In the genomic region with DNA sequence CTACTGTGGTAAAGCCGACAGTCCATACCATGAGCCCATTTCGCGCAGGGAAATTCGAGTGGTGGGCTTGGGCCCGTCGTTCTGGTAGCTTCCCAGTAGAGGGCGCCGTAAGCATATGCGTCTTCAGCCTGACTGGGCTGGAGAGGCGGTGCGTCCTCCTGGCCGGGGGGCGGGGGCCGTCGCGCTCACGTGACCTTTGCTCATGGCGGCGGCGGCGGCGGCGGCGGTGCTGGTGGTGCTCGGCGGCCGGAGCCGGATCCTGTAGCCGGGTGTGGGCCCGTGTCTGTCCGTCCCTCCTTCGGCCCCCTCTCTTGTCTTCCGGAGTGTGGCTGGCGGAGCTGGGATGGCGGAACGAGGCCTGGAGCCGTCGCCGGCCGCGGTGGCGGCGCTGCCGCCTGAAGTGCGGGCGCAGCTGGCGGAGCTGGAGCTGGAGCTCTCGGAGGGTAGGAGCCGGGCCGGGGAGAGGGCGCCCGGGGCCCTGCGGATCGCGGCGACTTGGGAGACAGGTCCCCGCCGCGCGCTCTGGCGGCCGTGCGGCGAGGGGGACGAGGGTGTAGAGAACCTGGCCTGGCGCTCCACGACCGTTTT, we compare ENCODE assay signal across 1 cellular context.
TF ChIP-seq lines count a peak whose summit lies in the region.

A gene with protein sequence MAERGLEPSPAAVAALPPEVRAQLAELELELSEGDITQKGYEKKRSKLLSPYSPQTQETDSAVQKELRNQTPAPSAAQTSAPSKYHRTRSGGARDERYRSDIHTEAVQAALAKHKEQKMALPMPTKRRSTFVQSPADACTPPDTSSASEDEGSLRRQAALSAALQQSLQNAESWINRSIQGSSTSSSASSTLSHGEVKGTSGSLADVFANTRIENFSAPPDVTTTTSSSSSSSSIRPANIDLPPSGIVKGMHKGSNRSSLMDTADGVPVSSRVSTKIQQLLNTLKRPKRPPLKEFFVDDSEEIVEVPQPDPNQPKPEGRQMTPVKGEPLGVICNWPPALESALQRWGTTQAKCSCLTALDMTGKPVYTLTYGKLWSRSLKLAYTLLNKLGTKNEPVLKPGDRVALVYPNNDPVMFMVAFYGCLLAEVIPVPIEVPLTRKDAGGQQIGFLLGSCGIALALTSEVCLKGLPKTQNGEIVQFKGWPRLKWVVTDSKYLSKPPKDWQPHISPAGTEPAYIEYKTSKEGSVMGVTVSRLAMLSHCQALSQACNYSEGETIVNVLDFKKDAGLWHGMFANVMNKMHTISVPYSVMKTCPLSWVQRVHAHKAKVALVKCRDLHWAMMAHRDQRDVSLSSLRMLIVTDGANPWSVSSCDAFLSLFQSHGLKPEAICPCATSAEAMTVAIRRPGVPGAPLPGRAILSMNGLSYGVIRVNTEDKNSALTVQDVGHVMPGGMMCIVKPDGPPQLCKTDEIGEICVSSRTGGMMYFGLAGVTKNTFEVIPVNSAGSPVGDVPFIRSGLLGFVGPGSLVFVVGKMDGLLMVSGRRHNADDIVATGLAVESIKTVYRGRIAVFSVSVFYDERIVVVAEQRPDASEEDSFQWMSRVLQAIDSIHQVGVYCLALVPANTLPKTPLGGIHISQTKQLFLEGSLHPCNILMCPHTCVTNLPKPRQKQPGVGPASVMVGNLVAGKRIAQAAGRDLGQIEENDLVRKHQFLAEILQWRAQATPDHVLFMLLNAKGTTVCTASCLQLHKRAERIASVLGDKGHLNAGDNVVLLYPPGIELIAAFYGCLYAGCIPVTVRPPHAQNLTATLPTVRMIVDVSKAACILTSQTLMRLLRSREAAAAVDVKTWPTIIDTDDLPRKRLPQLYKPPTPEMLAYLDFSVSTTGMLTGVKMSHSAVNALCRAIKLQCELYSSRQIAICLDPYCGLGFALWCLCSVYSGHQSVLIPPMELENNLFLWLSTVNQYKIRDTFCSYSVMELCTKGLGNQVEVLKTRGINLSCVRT (N-terminal part only) (plus strand): TSS at position 188 of the 588 bp plus-strand sequence. CDS start 156 bp downstream, at position 344.

TF ChIP-seq in K562, 482 proteins besides CTCF, POLR2A, EP300 and RAD21 (continued from another document):
- TF ChIP-seq, protein P1, sequence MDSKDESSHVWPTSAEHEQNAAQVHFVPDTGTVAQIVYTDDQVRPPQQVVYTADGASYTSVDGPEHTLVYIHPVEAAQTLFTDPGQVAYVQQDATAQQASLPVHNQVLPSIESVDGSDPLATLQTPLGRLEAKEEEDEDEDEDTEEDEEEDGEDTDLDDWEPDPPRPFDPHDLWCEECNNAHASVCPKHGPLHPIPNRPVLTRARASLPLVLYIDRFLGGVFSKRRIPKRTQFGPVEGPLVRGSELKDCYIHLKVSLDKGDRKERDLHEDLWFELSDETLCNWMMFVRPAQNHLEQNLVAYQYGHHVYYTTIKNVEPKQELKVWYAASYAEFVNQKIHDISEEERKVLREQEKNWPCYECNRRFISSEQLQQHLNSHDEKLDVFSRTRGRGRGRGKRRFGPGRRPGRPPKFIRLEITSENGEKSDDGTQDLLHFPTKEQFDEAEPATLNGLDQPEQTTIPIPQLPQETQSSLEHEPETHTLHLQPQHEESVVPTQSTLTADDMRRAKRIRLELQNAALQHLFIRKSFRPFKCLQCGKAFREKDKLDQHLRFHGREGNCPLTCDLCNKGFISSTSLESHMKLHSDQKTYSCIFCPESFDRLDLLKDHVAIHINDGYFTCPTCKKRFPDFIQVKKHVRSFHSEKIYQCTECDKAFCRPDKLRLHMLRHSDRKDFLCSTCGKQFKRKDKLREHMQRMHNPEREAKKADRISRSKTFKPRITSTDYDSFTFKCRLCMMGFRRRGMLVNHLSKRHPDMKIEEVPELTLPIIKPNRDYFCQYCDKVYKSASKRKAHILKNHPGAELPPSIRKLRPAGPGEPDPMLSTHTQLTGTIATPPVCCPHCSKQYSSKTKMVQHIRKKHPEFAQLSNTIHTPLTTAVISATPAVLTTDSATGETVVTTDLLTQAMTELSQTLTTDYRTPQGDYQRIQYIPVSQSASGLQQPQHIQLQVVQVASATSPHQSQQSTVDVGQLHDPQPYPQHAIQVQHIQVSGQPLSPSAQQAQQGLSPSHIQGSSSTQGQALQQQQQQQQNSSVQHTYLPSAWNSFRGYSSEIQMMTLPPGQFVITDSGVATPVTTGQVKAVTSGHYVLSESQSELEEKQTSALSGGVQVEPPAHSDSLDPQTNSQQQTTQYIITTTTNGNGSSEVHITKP (IDR thresholded peaks at IDR 0.05; ENCODE audit: partially characterized antibody), result peak; percentile 39
- TF ChIP-seq, protein P2, sequence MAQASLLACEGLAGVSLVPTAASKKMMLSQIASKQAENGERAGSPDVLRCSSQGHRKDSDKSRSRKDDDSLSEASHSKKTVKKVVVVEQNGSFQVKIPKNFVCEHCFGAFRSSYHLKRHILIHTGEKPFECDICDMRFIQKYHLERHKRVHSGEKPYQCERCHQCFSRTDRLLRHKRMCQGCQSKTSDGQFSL (CRISPR knock-in tag; IDR thresholded peaks at IDR 0.05), result peak; percentile 63; the same call in 1 of the 2 replicates
- TF ChIP-seq, protein P2 (tag; IDR thresholded peaks at IDR 0.05), result no peak
- TF ChIP-seq CTBP1 (IDR thresholded peaks at IDR 0.05; ENCODE audit: borderline replicate concordance) (peak; percentile 78; the same call in 1 of the 2 replicates), ZNF696 (CRISPR knock-in tag; conservative IDR thresholded peaks at IDR 0.05) (no peak), ZNF124 (CRISPR knock-in tag; IDR thresholded peaks at IDR 0.05) (no peak), BRCA1 (IDR thresholded peaks at IDR 0.05) (no peak), BRCA1 (CRISPR knock-in tag; IDR thresholded peaks at IDR 0.05) (0 out of 2 replicates have a peak, but pooled peaks have one; percentile 91), ZZZ3 (IDR thresholded peaks at IDR 0.05) (no peak), HNRNPLL (IDR thresholded peaks at IDR 0.05; ENCODE audit: low read depth, low read length, poor library complexity, severe bottlenecking) (peak; percentile 83), ETV5 (CRISPR knock-in tag; IDR thresholded peaks at IDR 0.05; ENCODE audit: low read depth) (peak; percentile 50), SUPT5H (IDR thresholded peaks at IDR 0.05) (peak; percentile 73)
- TF ChIP-seq, protein P3, sequence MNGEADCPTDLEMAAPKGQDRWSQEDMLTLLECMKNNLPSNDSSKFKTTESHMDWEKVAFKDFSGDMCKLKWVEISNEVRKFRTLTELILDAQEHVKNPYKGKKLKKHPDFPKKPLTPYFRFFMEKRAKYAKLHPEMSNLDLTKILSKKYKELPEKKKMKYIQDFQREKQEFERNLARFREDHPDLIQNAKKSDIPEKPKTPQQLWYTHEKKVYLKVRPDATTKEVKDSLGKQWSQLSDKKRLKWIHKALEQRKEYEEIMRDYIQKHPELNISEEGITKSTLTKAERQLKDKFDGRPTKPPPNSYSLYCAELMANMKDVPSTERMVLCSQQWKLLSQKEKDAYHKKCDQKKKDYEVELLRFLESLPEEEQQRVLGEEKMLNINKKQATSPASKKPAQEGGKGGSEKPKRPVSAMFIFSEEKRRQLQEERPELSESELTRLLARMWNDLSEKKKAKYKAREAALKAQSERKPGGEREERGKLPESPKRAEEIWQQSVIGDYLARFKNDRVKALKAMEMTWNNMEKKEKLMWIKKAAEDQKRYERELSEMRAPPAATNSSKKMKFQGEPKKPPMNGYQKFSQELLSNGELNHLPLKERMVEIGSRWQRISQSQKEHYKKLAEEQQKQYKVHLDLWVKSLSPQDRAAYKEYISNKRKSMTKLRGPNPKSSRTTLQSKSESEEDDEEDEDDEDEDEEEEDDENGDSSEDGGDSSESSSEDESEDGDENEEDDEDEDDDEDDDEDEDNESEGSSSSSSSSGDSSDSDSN (IDR thresholded peaks at IDR 0.05; ENCODE audit: borderline replicate concordance in 1 of 2, low read depth in 2 of 2, low read length in 2 of 2), result peak; percentile 87 to 88; a peak in 3 of 4 replicates
- TF ChIP-seq, protein P4, sequence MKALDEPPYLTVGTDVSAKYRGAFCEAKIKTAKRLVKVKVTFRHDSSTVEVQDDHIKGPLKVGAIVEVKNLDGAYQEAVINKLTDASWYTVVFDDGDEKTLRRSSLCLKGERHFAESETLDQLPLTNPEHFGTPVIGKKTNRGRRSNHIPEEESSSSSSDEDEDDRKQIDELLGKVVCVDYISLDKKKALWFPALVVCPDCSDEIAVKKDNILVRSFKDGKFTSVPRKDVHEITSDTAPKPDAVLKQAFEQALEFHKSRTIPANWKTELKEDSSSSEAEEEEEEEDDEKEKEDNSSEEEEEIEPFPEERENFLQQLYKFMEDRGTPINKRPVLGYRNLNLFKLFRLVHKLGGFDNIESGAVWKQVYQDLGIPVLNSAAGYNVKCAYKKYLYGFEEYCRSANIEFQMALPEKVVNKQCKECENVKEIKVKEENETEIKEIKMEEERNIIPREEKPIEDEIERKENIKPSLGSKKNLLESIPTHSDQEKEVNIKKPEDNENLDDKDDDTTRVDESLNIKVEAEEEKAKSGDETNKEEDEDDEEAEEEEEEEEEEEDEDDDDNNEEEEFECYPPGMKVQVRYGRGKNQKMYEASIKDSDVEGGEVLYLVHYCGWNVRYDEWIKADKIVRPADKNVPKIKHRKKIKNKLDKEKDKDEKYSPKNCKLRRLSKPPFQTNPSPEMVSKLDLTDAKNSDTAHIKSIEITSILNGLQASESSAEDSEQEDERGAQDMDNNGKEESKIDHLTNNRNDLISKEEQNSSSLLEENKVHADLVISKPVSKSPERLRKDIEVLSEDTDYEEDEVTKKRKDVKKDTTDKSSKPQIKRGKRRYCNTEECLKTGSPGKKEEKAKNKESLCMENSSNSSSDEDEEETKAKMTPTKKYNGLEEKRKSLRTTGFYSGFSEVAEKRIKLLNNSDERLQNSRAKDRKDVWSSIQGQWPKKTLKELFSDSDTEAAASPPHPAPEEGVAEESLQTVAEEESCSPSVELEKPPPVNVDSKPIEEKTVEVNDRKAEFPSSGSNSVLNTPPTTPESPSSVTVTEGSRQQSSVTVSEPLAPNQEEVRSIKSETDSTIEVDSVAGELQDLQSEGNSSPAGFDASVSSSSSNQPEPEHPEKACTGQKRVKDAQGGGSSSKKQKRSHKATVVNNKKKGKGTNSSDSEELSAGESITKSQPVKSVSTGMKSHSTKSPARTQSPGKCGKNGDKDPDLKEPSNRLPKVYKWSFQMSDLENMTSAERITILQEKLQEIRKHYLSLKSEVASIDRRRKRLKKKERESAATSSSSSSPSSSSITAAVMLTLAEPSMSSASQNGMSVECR (CRISPR knock-in tag; IDR thresholded peaks at IDR 0.05), result peak; percentile 58; the same call in 1 of the 2 replicates
